ENCODE assay signal across 11 cellular contexts in genomic region chr14:91284146-91284790, GRCh38. TPM values are rescaled to one million over a fixed set of nuclear protein-coding genes. Genes with fewer than 3 reads are reported as not detected.
A peak's percentile ranks its signal among the peaks of the same experiment; 100 is the strongest.
DNase-seq lines count a peak whose midpoint lies in the region; ATAC-seq, FAIRE-seq and TF ChIP-seq lines count a peak whose summit lies in the region.
"Had no signal": no experiment of that assay in that cellular context is flagged by ENCODE, and none has a peak within 500 bp of the region (broad histone marks: within the 10 kb centered on the region; RNA-seq: fewer than 3 reads in every experiment).

No MANE protein-coding gene starts in this region.

- intact Hi-C loops in Calu3 (cut with micrococcal nuclease; ENCODE audit: unreplicated experiment), result no loop called here

- peak overlapping the region in 2 of 3 donors; percentile 36 to 80 for H3K27ac Mint-ChIP-seq in CD4-positive, CD25-positive, alpha-beta regulatory T cell
- no peak overlapping the region for H3K27ac Mint-ChIP-seq in neural progenitor cell
- no peak overlapping the region for H3K27ac Mint-ChIP-seq in Calu3 (ENCODE audit: unreplicated experiment)

- H3K9ac ChIP-seq in Loucy (ENCODE audit: low read depth, low read length, poor library complexity, severe bottlenecking) (peak overlapping the region; percentile 52), neural progenitor cell (no peak overlapping the region)

- peaks cover 7% of the 10 kb centered on the region for H3K27me3 Mint-ChIP-seq in CD4-positive, CD25-positive, alpha-beta regulatory T cell
- H3K27me3 Mint-ChIP-seq in neural progenitor cell (ENCODE audit: insufficient read depth, low read depth), result no peaks in the 10 kb centered on the region
- H3K27me3 Mint-ChIP-seq in Calu3 (ENCODE audit: unreplicated experiment), result no peaks in the 10 kb centered on the region

- no TSS peak for BruUV-seq in Calu3 (replicated peaks; lab: Mats Ljungman, UMichigan)

- no peak overlapping the region for H2AFZ ChIP-seq in Loucy (ENCODE audit: low read length)
- H2AFZ ChIP-seq in neural progenitor cell (replicated peaks), result no peak overlapping the region

- no peak overlapping the region for H3K4me3 ChIP-seq in CD4-positive, CD25-positive, alpha-beta regulatory T cell (ENCODE audit: low read depth, low read length)
- H3K4me3 ChIP-seq in Loucy (ENCODE audit: low read length, poor library complexity, severe bottlenecking) (no peak overlapping the region), neural progenitor cell (no peak overlapping the region)

- CTCF ChIA-PET in Calu3 (lab: Charles Lee), result no interaction called here

- no peaks in the 10 kb centered on the region for H3K79me2 ChIP-seq in Loucy (ENCODE audit: insufficient read depth, low read length)
- no peaks in the 10 kb centered on the region for H3K79me2 ChIP-seq in neural progenitor cell (ENCODE audit: low read depth)

- ATAC-seq in CD4-positive, CD25-positive, alpha-beta regulatory T cell (ENCODE audit: low read depth in 2 of 2), result no peak
- no peak for ATAC-seq in GM19328 (IDR thresholded peaks at IDR 0.05; ENCODE audit: unreplicated experiment)

- no peaks in the 10 kb centered on the region for H3F3A ChIP-seq in Loucy (ENCODE audit: low read depth)
- peaks cover 16% of the 10 kb centered on the region for H3F3A ChIP-seq in neural progenitor cell (ENCODE audit: low read depth)

- H3K27ac ChIP-seq in CD4-positive, CD25-positive, alpha-beta regulatory T cell (ENCODE audit: insufficient read depth, low read length, poor library complexity, severe bottlenecking), result no peak overlapping the region
- no peak overlapping the region for H3K27ac ChIP-seq in neural progenitor cell

- peaks cover 100% of the 10 kb centered on the region for H3K36me3 ChIP-seq in CD4-positive, CD25-positive, alpha-beta regulatory T cell (ENCODE audit: control insufficient read depth, insufficient read depth, low read length)
- peaks cover 93% of the 10 kb centered on the region for H3K36me3 ChIP-seq in Loucy (ENCODE audit: insufficient read depth, low read length)
- no peaks in the 10 kb centered on the region for H3K36me3 ChIP-seq in neural progenitor cell

- H3K27me3 ChIP-seq in CD4-positive, CD25-positive, alpha-beta regulatory T cell (ENCODE audit: control insufficient read depth, insufficient read depth, low read length), result no peaks in the 10 kb centered on the region
- H3K27me3 ChIP-seq in Loucy (ENCODE audit: insufficient read depth, low read length, poor library complexity, severe bottlenecking) (no peaks in the 10 kb centered on the region), neural progenitor cell (no peaks in the 10 kb centered on the region)

- H3K4me3 Mint-ChIP-seq in CD4-positive, CD25-positive, alpha-beta regulatory T cell, result peak overlapping the region in 1 of 4 donors; percentile 10
- H3K4me3 Mint-ChIP-seq in neural progenitor cell, result peak overlapping the region; percentile 17
- H3K4me3 Mint-ChIP-seq in Calu3 (ENCODE audit: low read depth, unreplicated experiment), result no peak overlapping the region

- H3K9me3 Mint-ChIP-seq in CD4-positive, CD25-positive, alpha-beta regulatory T cell, result no peaks in the 10 kb centered on the region
- no peaks in the 10 kb centered on the region for H3K9me3 Mint-ChIP-seq in neural progenitor cell
- no peaks in the 10 kb centered on the region for H3K9me3 Mint-ChIP-seq in Calu3 (ENCODE audit: low read depth, unreplicated experiment)

- H3K36me3 Mint-ChIP-seq in CD4-positive, CD25-positive, alpha-beta regulatory T cell, result peaks cover 56% of the 10 kb centered on the region
- H3K36me3 Mint-ChIP-seq in neural progenitor cell (peaks cover 23% of the 10 kb centered on the region), Calu3 (ENCODE audit: insufficient read depth, unreplicated experiment) (peaks cover 8% of the 10 kb centered on the region)

- H3K4me1 Mint-ChIP-seq in CD4-positive, CD25-positive, alpha-beta regulatory T cell, result peaks cover 7 to 21% (median 14%) of the 10 kb centered on the region in 4 donors
- H3K4me1 Mint-ChIP-seq in neural progenitor cell, result no peaks in the 10 kb centered on the region
- no peaks in the 10 kb centered on the region for H3K4me1 Mint-ChIP-seq in Calu3 (ENCODE audit: low read depth, unreplicated experiment)

- no peak for TF ChIP-seq CTCF in Loucy (conservative IDR thresholded peaks at IDR 0.05; ENCODE audit: low read length)
- TF ChIP-seq CTCF in neural progenitor cell (IDR thresholded peaks at IDR 0.05), result no peak
- TF ChIP-seq CTCF in Calu3 (IDR thresholded peaks at IDR 0.05; ENCODE audit: unreplicated experiment), result no peak

- no peaks in the 10 kb centered on the region for H3K9me2 ChIP-seq in Loucy (replicated peaks; ENCODE audit: low read depth, low read length)

- H3K4me1 ChIP-seq in CD4-positive, CD25-positive, alpha-beta regulatory T cell (ENCODE audit: control insufficient read depth, insufficient read depth, low read length, poor library complexity, severe bottlenecking), result peaks cover 4% of the 10 kb centered on the region
- H3K4me1 ChIP-seq in Loucy (ENCODE audit: insufficient read depth, low read length, poor library complexity, severe bottlenecking), result peaks cover 23% of the 10 kb centered on the region
- H3K4me1 ChIP-seq in neural progenitor cell, result no peaks in the 10 kb centered on the region

- H4K20me1 ChIP-seq in Loucy (ENCODE audit: insufficient read depth, low read length, poor library complexity, severe bottlenecking), result no peaks in the 10 kb centered on the region
- H4K20me1 ChIP-seq in neural progenitor cell (ENCODE audit: low read depth), result no peaks in the 10 kb centered on the region

- no peak overlapping the region for H3K4me2 ChIP-seq in Loucy (ENCODE audit: low read depth, low read length, poor library complexity, severe bottlenecking)
- no peak overlapping the region for H3K4me2 ChIP-seq in neural progenitor cell

- peak; percentile 43 for FAIRE-seq in endometrium (lab: Jason Lieb, UNC)

- DNase-seq in CD4-positive, CD25-positive, alpha-beta regulatory T cell, result no peak
- DNase-seq in neural progenitor cell (ENCODE audit: low spot score), result no peak
- no peak for DNase-seq in Calu3
- no peak for DNase-seq in NCI-H1417 (lab: John Stamatoyannopoulos, UW)
- no peak for DNase-seq in NCI-H1092 treated with DMSO at 0.1 percent for 48 hours (lab: John Stamatoyannopoulos, UW)
- DNase-seq: activated CD4-positive, CD25-positive, alpha-beta regulatory T cell; occipital lobe; substantia nigra had no signal

- H3K9me3 ChIP-seq in CD4-positive, CD25-positive, alpha-beta regulatory T cell (ENCODE audit: control insufficient read depth in 2 of 2, low read length in 2 of 2), result no peaks in the 10 kb centered on the region
- H3K9me3 ChIP-seq in Loucy (ENCODE audit: insufficient read depth, low read depth, low read length) (no peaks in the 10 kb centered on the region), neural progenitor cell (ENCODE audit: low read depth) (no peaks in the 10 kb centered on the region)

RNA-seq across cellular contexts. Expression of gene GPR68, which starts 39.8 kb away (rescaled TPM):
- total RNA-seq in CD4-positive, CD25-positive, alpha-beta regulatory T cell, result 18.8 TPM
- polyA plus RNA-seq in CD4-positive, CD25-positive, alpha-beta regulatory T cell, result 10 to 100 TPM in 2 of 4 donors, 1 to 10 TPM in 2; 8.5 to 19.1 (median 11.0) TPM
- total RNA-seq in neural progenitor cell (ENCODE audit: low replicate concordance), result 0.84 TPM in 1 of 2 replicates, not detected in the other
- not detected in 2 replicates for total RNA-seq in Calu3 (2022)

Comparison
In these comparisons a context has a peak if more than half of its experiments do, and no peak if none do; other contexts are left out.
1. H3K27ac Mint-ChIP-seq: peak in CD4-positive, CD25-positive, alpha-beta regulatory T cell (2 of 3); none in neural progenitor cell (single experiment) and Calu3 (single experiment).
2. RNA of gene GPR68, which starts 39.8 kb away (total RNA-seq): 18.8 TPM in CD4-positive, CD25-positive, alpha-beta regulatory T cell (single experiment); 0.84 TPM in neural progenitor cell and not detected in Calu3; every median in the first group is over 10 times any median in the second.